In the genomic region with DNA sequence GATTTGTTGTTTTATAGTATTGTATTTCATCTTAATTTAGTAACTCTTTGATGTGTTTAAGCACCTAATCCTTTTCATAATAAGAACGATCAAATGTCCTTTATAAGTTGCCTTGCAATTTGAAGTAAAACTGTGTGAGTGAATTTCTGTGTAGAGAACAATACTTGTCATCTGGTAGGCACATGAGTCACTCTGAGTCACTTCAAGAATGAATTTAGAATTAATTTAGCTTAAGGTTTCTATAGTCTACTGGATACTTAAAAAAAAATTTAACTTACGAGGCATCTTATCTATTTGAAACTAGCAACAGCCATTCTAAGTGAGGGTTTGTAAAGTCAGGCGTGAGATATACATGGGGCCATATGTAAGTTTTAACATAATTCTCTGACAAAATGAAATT, we compare ENCODE assay signal across 13 cellular contexts.
A peak's percentile ranks its signal among the peaks of the same experiment; 100 is the strongest.
DNase-seq lines count a peak whose midpoint lies in the region; ATAC-seq and TF ChIP-seq lines count a peak whose summit lies in the region.
"Had no signal": no experiment of that assay in that cellular context is flagged by ENCODE, and none has a peak within 500 bp of the region (broad histone marks: within the 10 kb centered on the region; RNA-seq: fewer than 3 reads in every experiment).

No MANE protein-coding gene starts in this region.

- no peak overlapping the region for H3K23ac ChIP-seq in mesendoderm (ENCODE audit: low read length)

- no peak overlapping the region for H3K4me3 ChIP-seq in AG04450 (ENCODE audit: low read depth, low read length)
- peak overlapping the region in 1 of 2 donors; percentile 11 for H3K4me3 ChIP-seq in cardiac fibroblast (replicated peaks in 1 of 2; ENCODE audit: low read depth in 2 of 2, low read length in 2 of 2)
- no peak overlapping the region for H3K4me3 ChIP-seq in mesendoderm (ENCODE audit: low read length)
- H3K4me3 ChIP-seq: body of pancreas had no signal

- ATAC-seq in GM19455 (IDR thresholded peaks at IDR 0.05; ENCODE audit: unreplicated experiment) (no peak), GM21723 (IDR thresholded peaks at IDR 0.05; ENCODE audit: unreplicated experiment) (no peak), GM18870 (IDR thresholded peaks at IDR 0.05; ENCODE audit: unreplicated experiment) (no peak)

- TF ChIP-seq CTCF in AG04450 (IDR thresholded peaks at IDR 0.05; ENCODE audit: low read depth, low read length) (no peak), cardiac fibroblast (IDR thresholded peaks at IDR 0.05; ENCODE audit: low read depth, low read length) (no peak)

- no peak overlapping the region for H2BK5ac ChIP-seq in mesendoderm (ENCODE audit: low read length)

- no peak overlapping the region for H3K56ac ChIP-seq in mesendoderm (ENCODE audit: low read length)

- CTCF ChIA-PET in AG04450 (lab: Charles Lee): interaction anchor here (0.9 to 2.3 kb wide), 2 partner anchors 50 to 121 kb away, joined by 3 to 8 read pairs; no protein-coding TSS in a partner anchor

- peak overlapping the region; percentile 56 for H3K18ac ChIP-seq in mesendoderm (ENCODE audit: low read length)

- no peak overlapping the region for H2BK15ac ChIP-seq in mesendoderm (replicated peaks; ENCODE audit: low read depth)

- H4K5ac ChIP-seq in mesendoderm (ENCODE audit: low read length): no peak overlapping the region

- H3K79me1 ChIP-seq in mesendoderm (ENCODE audit: low read length): peaks cover 6% of the 10 kb centered on the region

- H3K4me2 ChIP-seq in mesendoderm (ENCODE audit: low read length): no peak overlapping the region

- no peaks in the 10 kb centered on the region for H3K36me3 ChIP-seq in mesendoderm (ENCODE audit: control insufficient read depth, insufficient read depth, low read length)

- H3K27ac ChIP-seq in AG04450 (ENCODE audit: low read depth, low read length) (no peak overlapping the region), mesendoderm (ENCODE audit: low read depth, low read length) (no peak overlapping the region)

- DNase-seq in AG04450 (ENCODE audit: low read depth, low spot score): peak; percentile 36
- DNase-seq in HS-27A (ENCODE audit: low read depth): peak; percentile 19
- peak; percentile 61 to 83 for DNase-seq in cardiac fibroblast (ENCODE audit: low read depth in 2 of 2)
- no peak for DNase-seq in mesendoderm
- DNase-seq in activated naive CD4-positive, alpha-beta T cell treated with anti-CD3 and anti-CD28 coated beads, Interleukin-2, amount 50 U/mL, for 16 hours: no peak
- DNase-seq: activated B cell treated with CpG ODN at 0.5 μM for 24 hours; islet precursor cell; NCI-H524; stimulated activated CD4-positive, alpha-beta T cell treated with anti-CD3 and anti-CD28 coated beads, Interleukin-15, amount 100 ng/mL, for 24 hours had no signal

- peaks cover 8% of the 10 kb centered on the region for H3K4me1 ChIP-seq in mesendoderm (ENCODE audit: control insufficient read depth, low read depth, low read length)

- H3K27me3 ChIP-seq in AG04450 (ENCODE audit: control insufficient read depth, insufficient read depth, low read length): no peaks in the 10 kb centered on the region
- no peaks in the 10 kb centered on the region for H3K27me3 ChIP-seq in mesendoderm (ENCODE audit: insufficient read depth, low read length, poor library complexity)
- H3K27me3 ChIP-seq: body of pancreas had no signal

- H3K9ac ChIP-seq in mesendoderm (ENCODE audit: low read length): no peak overlapping the region

- no peak overlapping the region for H4K8ac ChIP-seq in mesendoderm (ENCODE audit: low read depth, low read length)

- no peaks in the 10 kb centered on the region for H3K9me3 ChIP-seq in AG04450 (ENCODE audit: control insufficient read depth, insufficient read depth, low read length)
- H3K9me3 ChIP-seq: body of pancreas had no signal

- H3K4ac ChIP-seq in mesendoderm (ENCODE audit: low read depth, low read length): no peak overlapping the region

- POLR2A ChIA-PET in AG04450 (lab: Yijun Ruan, JAX): no interaction called here

- no peak overlapping the region for H2AK5ac ChIP-seq in mesendoderm (ENCODE audit: low read length)

- peaks cover 13% of the 10 kb centered on the region for H3K79me2 ChIP-seq in mesendoderm (ENCODE audit: control insufficient read depth, insufficient read depth, low read length)

- WGBS in mesendoderm (ENCODE audit: extremely low coverage, insufficient coverage, low lambda C conversion rate): no CpG with 5 or more reads among the region's 3 CpGs

- H2BK120ac ChIP-seq in mesendoderm (ENCODE audit: low read depth, low read length): no peak overlapping the region

Comparison
In these comparisons a context has a peak if more than half of its experiments do, and no peak if none do; other contexts are left out.
1. DNase-seq: peak in AG04450 (single experiment), HS-27A (single experiment) and cardiac fibroblast (2 of 2); none in mesendoderm (single experiment) and activated naive CD4-positive, alpha-beta T cell treated with anti-CD3 and anti-CD28 coated beads, Interleukin-2, amount 50 U/mL, for 16 hours (single experiment).